In genomic region chr5:122585111-122585415, GRCh38 we compare ENCODE assay signal across 18 cellular contexts.
"Had no signal": no experiment of that assay in that cellular context is flagged by ENCODE, and none has a peak within 500 bp of the region (broad histone marks: within the 10 kb centered on the region; RNA-seq: fewer than 3 reads in every experiment).

No MANE protein-coding gene starts in this region.

- H3K4me1 Mint-ChIP-seq: endodermal cell; naive thymus-derived CD4-positive, alpha-beta T cell; stimulated activated naive CD8-positive, alpha-beta T cell treated with anti-CD3 and anti-CD28 coated beads, Interleukin-15, amount 100 ng/mL, for 72 hours had no signal

- H3K4me1 ChIP-seq: breast epithelium, lower lobe of right lung, testis had no signal

- H3K27me3 Mint-ChIP-seq: stimulated activated naive CD8-positive, alpha-beta T cell treated with anti-CD3 and anti-CD28 coated beads, Interleukin-15, amount 100 ng/mL, for 72 hours had no signal

- H3K36me3 ChIP-seq: breast epithelium, lower lobe of right lung had no signal

- H3K36me3 Mint-ChIP-seq: naive thymus-derived CD4-positive, alpha-beta T cell had no signal

- H3K27ac Mint-ChIP-seq: endodermal cell; naive thymus-derived CD4-positive, alpha-beta T cell; stimulated activated naive CD8-positive, alpha-beta T cell treated with anti-CD3 and anti-CD28 coated beads, Interleukin-15, amount 100 ng/mL, for 72 hours had no signal

- DNase-seq: activated CD4-positive, alpha-beta T cell treated with anti-CD3 and anti-CD28 coated beads, Interleukin-2, amount 50 U/mL, for 4 hours; activated gamma-delta T cell treated with Interleukin-2 at 50 U/mL for 16 hours; activated T-cell treated with anti-CD3 and anti-CD28 coated beads, Interleukin-2, amount 50 U/mL, for 48 hours; aorta; endodermal cell; erythroblast; hippocampal formation; kidney glomerular epithelial cell; lower lobe of right lung; naive thymus-derived CD4-positive, alpha-beta T cell; nucleus accumbens; stimulated activated CD4-positive, alpha-beta T cell treated with anti-CD3 and anti-CD28 coated beads, Interleukin-15, amount 100 ng/mL, for 24 hours; stimulated activated CD4-positive, alpha-beta T cell treated with anti-CD3 and anti-CD28 coated beads, Interleukin-4, amount 100 ng/mL, for 24 hours; stimulated activated naive CD8-positive, alpha-beta T cell treated with anti-CD3 and anti-CD28 coated beads, Interleukin-15, amount 100 ng/mL, for 72 hours; T-helper 2 cell; testis had no signal

- ATAC-seq: activated CD4-positive, CD25-positive, alpha-beta regulatory T cell treated with anti-CD3 and anti-CD28 coated beads, Interleukin-2, amount 50 U/mL, for 24 hours; lower lobe of right lung; naive thymus-derived CD4-positive, alpha-beta T cell; stimulated activated naive CD8-positive, alpha-beta T cell treated with anti-CD3 and anti-CD28 coated beads, Interleukin-15, amount 100 ng/mL, for 72 hours had no signal

- H3K4me3 ChIP-seq: breast epithelium, lower lobe of right lung, testis had no signal

- H3K4me3 Mint-ChIP-seq: endodermal cell; naive thymus-derived CD4-positive, alpha-beta T cell; stimulated activated naive CD8-positive, alpha-beta T cell treated with anti-CD3 and anti-CD28 coated beads, Interleukin-15, amount 100 ng/mL, for 72 hours had no signal

- H3K9me3 ChIP-seq: breast epithelium, lower lobe of right lung, testis had no signal

- H3K27ac ChIP-seq: breast epithelium, lower lobe of right lung, testis had no signal

- H3K9me3 Mint-ChIP-seq: endodermal cell; stimulated activated naive CD8-positive, alpha-beta T cell treated with anti-CD3 and anti-CD28 coated beads, Interleukin-15, amount 100 ng/mL, for 72 hours had no signal

- H3K27me3 ChIP-seq: breast epithelium, testis had no signal
